ENCODE assay signal across 2 cellular contexts in genomic region chr3:49471856-49472495, GRCh38.
TF ChIP-seq lines count a peak whose summit lies in the region.

No MANE protein-coding gene starts in this region.

TF ChIP-seq in SK-N-SH, 30 proteins besides CTCF, POLR2A, EP300 and RAD21 (continued from another document):
- no peak for TF ChIP-seq MXI1 (IDR thresholded peaks at IDR 0.05; ENCODE audit: low read depth, low read length)
- no peak for TF ChIP-seq GATA2 (CRISPR knock-in tag; IDR thresholded peaks at IDR 0.05)
- no peak for TF ChIP-seq SIN3A (IDR thresholded peaks at IDR 0.05; ENCODE audit: borderline replicate concordance, low read depth, low read length)
- no peak for TF ChIP-seq RFX5 (IDR thresholded peaks at IDR 0.05; ENCODE audit: low read length)
- no peak for TF ChIP-seq REST (IDR thresholded peaks at IDR 0.05; ENCODE audit: low read depth, low read length)
- no peak for TF ChIP-seq FOSL2 (IDR thresholded peaks at IDR 0.05; ENCODE audit: borderline replicate concordance, low read depth)

TF ChIP-seq in SK-N-SH treated with all-trans-retinoic acid at 6 μM for 48 hours, 23 proteins besides CTCF, POLR2A, EP300 and RAD21 (continued from another document):
- TF ChIP-seq TSHZ2 (CRISPR knock-in tag; IDR thresholded peaks at IDR 0.05) (no peak), CSDC2 (CRISPR knock-in tag; IDR thresholded peaks at IDR 0.05) (no peak), ZFP3 (CRISPR knock-in tag; IDR thresholded peaks at IDR 0.05) (no peak), ZFP30 (CRISPR knock-in tag; IDR thresholded peaks at IDR 0.05) (no peak), ZNF70 (CRISPR knock-in tag; IDR thresholded peaks at IDR 0.05) (no peak), GLIS3 (CRISPR knock-in tag; IDR thresholded peaks at IDR 0.05) (no peak), ZC3H10 (CRISPR knock-in tag; IDR thresholded peaks at IDR 0.05) (no peak), ZNF565 (CRISPR knock-in tag; conservative IDR thresholded peaks at IDR 0.05; ENCODE audit: low read depth) (no peak), OSR1 (CRISPR knock-in tag; IDR thresholded peaks at IDR 0.05) (no peak), BACH2 (CRISPR knock-in tag; IDR thresholded peaks at IDR 0.05; ENCODE audit: borderline replicate concordance) (no peak), CREB5 (CRISPR knock-in tag; IDR thresholded peaks at IDR 0.05; ENCODE audit: low read depth) (no peak), ARNTL (CRISPR knock-in tag; IDR thresholded peaks at IDR 0.05; ENCODE audit: borderline replicate concordance, low read depth) (no peak)
- TF ChIP-seq, protein P1, sequence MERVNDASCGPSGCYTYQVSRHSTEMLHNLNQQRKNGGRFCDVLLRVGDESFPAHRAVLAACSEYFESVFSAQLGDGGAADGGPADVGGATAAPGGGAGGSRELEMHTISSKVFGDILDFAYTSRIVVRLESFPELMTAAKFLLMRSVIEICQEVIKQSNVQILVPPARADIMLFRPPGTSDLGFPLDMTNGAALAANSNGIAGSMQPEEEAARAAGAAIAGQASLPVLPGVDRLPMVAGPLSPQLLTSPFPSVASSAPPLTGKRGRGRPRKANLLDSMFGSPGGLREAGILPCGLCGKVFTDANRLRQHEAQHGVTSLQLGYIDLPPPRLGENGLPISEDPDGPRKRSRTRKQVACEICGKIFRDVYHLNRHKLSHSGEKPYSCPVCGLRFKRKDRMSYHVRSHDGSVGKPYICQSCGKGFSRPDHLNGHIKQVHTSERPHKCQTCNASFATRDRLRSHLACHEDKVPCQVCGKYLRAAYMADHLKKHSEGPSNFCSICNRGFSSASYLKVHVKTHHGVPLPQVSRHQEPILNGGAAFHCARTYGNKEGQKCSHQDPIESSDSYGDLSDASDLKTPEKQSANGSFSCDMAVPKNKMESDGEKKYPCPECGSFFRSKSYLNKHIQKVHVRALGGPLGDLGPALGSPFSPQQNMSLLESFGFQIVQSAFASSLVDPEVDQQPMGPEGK (CRISPR knock-in tag; IDR thresholded peaks at IDR 0.05; ENCODE audit: borderline replicate concordance): no peak
- TF ChIP-seq, protein P2, sequence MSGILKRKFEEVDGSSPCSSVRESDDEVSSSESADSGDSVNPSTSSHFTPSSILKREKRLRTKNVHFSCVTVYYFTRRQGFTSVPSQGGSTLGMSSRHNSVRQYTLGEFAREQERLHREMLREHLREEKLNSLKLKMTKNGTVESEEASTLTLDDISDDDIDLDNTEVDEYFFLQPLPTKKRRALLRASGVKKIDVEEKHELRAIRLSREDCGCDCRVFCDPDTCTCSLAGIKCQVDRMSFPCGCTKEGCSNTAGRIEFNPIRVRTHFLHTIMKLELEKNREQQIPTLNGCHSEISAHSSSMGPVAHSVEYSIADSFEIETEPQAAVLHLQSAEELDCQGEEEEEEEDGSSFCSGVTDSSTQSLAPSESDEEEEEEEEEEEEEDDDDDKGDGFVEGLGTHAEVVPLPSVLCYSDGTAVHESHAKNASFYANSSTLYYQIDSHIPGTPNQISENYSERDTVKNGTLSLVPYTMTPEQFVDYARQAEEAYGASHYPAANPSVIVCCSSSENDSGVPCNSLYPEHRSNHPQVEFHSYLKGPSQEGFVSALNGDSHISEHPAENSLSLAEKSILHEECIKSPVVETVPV (CRISPR knock-in tag; IDR thresholded peaks at IDR 0.05): no peak
